2 cellular contexts compared by ENCODE assay signal in genomic region chr4:1561286-1561990, GRCh38.
A peak's percentile ranks its signal among the peaks of the same experiment; 100 is the strongest.
TF ChIP-seq lines count a peak whose summit lies in the region.

No MANE protein-coding gene starts in this region.

TF ChIP-seq in HepG2, 621 proteins besides CTCF, POLR2A, EP300 and RAD21:
- TF ChIP-seq, protein P1, sequence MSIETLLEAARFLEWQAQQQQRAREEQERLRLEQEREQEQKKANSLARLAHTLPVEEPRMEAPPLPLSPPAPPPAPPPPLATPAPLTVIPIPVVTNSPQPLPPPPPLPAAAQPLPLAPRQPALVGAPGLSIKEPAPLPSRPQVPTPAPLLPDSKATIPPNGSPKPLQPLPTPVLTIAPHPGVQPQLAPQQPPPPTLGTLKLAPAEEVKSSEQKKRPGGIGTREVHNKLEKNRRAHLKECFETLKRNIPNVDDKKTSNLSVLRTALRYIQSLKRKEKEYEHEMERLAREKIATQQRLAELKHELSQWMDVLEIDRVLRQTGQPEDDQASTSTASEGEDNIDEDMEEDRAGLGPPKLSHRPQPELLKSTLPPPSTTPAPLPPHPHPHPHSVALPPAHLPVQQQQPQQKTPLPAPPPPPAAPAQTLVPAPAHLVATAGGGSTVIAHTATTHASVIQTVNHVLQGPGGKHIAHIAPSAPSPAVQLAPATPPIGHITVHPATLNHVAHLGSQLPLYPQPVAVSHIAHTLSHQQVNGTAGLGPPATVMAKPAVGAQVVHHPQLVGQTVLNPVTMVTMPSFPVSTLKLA (IDR thresholded peaks at IDR 0.05): peak; percentile 100
- no peak for TF ChIP-seq ZNF451 (CRISPR knock-in tag; IDR thresholded peaks at IDR 0.05)

TF ChIP-seq in K562, 482 proteins besides CTCF, POLR2A, EP300 and RAD21:
- TF ChIP-seq RHOXF2B (CRISPR knock-in tag; conservative IDR thresholded peaks at IDR 0.05) (no peak), STAG1 (CRISPR knock-in tag; IDR thresholded peaks at IDR 0.05; ENCODE audit: borderline replicate concordance) (0 out of 2 replicates have a peak, but pooled peaks have one; percentile 11)
- TF ChIP-seq, protein P2, sequence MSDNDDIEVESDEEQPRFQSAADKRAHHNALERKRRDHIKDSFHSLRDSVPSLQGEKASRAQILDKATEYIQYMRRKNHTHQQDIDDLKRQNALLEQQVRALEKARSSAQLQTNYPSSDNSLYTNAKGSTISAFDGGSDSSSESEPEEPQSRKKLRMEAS (CRISPR knock-in tag; IDR thresholded peaks at IDR 0.05): peak; percentile 45
